29 cellular contexts compared by ENCODE assay signal in genomic region chr1:201589186-201589585, GRCh38.
"Had no signal": no experiment of that assay in that cellular context is flagged by ENCODE, and none has a peak within 500 bp of the region (broad histone marks: within the 10 kb centered on the region; RNA-seq: fewer than 3 reads in every experiment).

No MANE protein-coding gene starts in this region.

- H3K27ac ChIP-seq: stomach, suprapubic skin, testis, thoracic aorta, thyroid gland, tibial artery, tibial nerve, transverse colon, upper lobe of left lung, upper lobe of right lung, uterus, vagina had no signal

- H3K4me3 Mint-ChIP-seq: stimulated activated effector memory CD8-positive, alpha-beta T cell treated with anti-CD3 and anti-CD28 coated beads, Interleukin-12 subunit alpha, Interleukin-12 subunit beta, amount 100 ng/mL, for 72 hours; stimulated activated memory B cell treated with anti-CD40 and anti-IgM and Interleukin-4, amounts not matched to agents 10 μg/mL and 1 μg/mL and 100 μg/mL, for 72 hours; stimulated activated naive B cell treated with anti-CD40 and anti-IgM and Interleukin-4, amounts not matched to agents 10 μg/mL and 1 μg/mL and 100 μg/mL, for 72 hours; stimulated activated naive CD8-positive, alpha-beta T cell treated with anti-CD3 and anti-CD28 coated beads, Interleukin-15, amount 100 ng/mL, for 72 hours; stimulated activated naive CD8-positive, alpha-beta T cell treated with anti-CD3 and anti-CD28 coated beads, Interleukin-15, Interleukin-2, amounts not matched to agents 100 ng/mL and 50 ng/mL, for 24 hours; type B pancreatic cell had no signal

- DNase-seq: stimulated activated CD4-positive, alpha-beta T cell treated with anti-CD3 and anti-CD28 coated beads, Interleukin-2, amount 100 ng/mL, for 48 hours; stimulated activated CD4-positive, alpha-beta T cell treated with anti-CD3 and anti-CD28 coated beads, Interleukin-4, amount 100 ng/mL, for 1 hour; stimulated activated CD4-positive, alpha-beta T cell treated with anti-CD3 and anti-CD28 coated beads, Interleukin-4, amount 100 ng/mL, for 24 hours; stimulated activated CD4-positive, alpha-beta T cell treated with anti-CD3 and anti-CD28 coated beads, Interleukin-4, amount 100 ng/mL, for 4 hours; stimulated activated CD8-positive, alpha-beta memory T cell treated with anti-CD3 and anti-CD28 coated beads, Interleukin-4, amount 100 ng/mL, for 48 hours; stimulated activated naive B cell treated with anti-CD40 and anti-IgM and Interleukin-4, amounts not matched to agents 10 μg/mL and 1 μg/mL and 100 μg/mL, for 72 hours; stimulated activated naive CD4-positive, alpha-beta T cell; stimulated activated naive CD4-positive, alpha-beta T cell treated with Interleukin-2 at 50 U/mL for 16 hours; stimulated activated naive CD8-positive, alpha-beta T cell treated with anti-CD3 and anti-CD28 coated beads, Interleukin-15, amount 100 ng/mL, for 72 hours; stimulated activated naive CD8-positive, alpha-beta T cell treated with anti-CD3 and anti-CD28 coated beads, Interleukin-15, Interleukin-2, amounts not matched to agents 100 U/mL and 50 U/mL, for 24 hours; stomach; substantia nigra; testis; thyroid gland; transverse colon; trophoblast cell; upper lobe of left lung; uterus had no signal

- H3K9me3 ChIP-seq: stomach, suprapubic skin, testis, thoracic aorta, thyroid gland, tibial artery, tibial nerve, transverse colon, upper lobe of left lung, upper lobe of right lung, uterus, vagina had no signal

- H3K36me3 ChIP-seq: stomach, suprapubic skin, thyroid gland, transverse colon, upper lobe of right lung, uterus, vagina had no signal

- H3K4me3 ChIP-seq: stomach, suprapubic skin, testis, thoracic aorta, thyroid gland, tibial artery, tibial nerve, transverse colon, upper lobe of left lung, upper lobe of right lung, uterus, vagina had no signal

- H3K4me1 ChIP-seq: testis had no signal

- ATAC-seq: stimulated activated effector memory CD8-positive, alpha-beta T cell treated with anti-CD3 and anti-CD28 coated beads, Interleukin-12 subunit alpha, Interleukin-12 subunit beta, amount 100 ng/mL, for 72 hours; stimulated activated memory B cell treated with anti-CD40 and anti-IgM and Interleukin-4, amounts not matched to agents 10 μg/mL and 1 μg/mL and 100 μg/mL, for 72 hours; stimulated activated naive B cell treated with anti-CD40 and anti-IgM and Interleukin-4, amounts not matched to agents 10 μg/mL and 1 μg/mL and 100 μg/mL, for 72 hours; stimulated activated naive CD8-positive, alpha-beta T cell treated with anti-CD3 and anti-CD28 coated beads, Interleukin-15, amount 100 ng/mL, for 72 hours; stimulated activated naive CD8-positive, alpha-beta T cell treated with anti-CD3 and anti-CD28 coated beads, Interleukin-15, Interleukin-2, amounts not matched to agents 100 U/mL and 50 U/mL, for 24 hours; upper lobe of right lung had no signal

- H3K27ac Mint-ChIP-seq: stimulated activated effector memory CD8-positive, alpha-beta T cell treated with anti-CD3 and anti-CD28 coated beads, Interleukin-12 subunit alpha, Interleukin-12 subunit beta, amount 100 ng/mL, for 72 hours; stimulated activated memory B cell treated with anti-CD40 and anti-IgM and Interleukin-4, amounts not matched to agents 10 μg/mL and 1 μg/mL and 100 μg/mL, for 72 hours; stimulated activated naive B cell treated with anti-CD40 and anti-IgM and Interleukin-4, amounts not matched to agents 10 μg/mL and 1 μg/mL and 100 μg/mL, for 72 hours; stimulated activated naive CD8-positive, alpha-beta T cell treated with anti-CD3 and anti-CD28 coated beads, Interleukin-15, Interleukin-2, amounts not matched to agents 100 ng/mL and 50 ng/mL, for 24 hours; type B pancreatic cell had no signal

- H3K27me3 Mint-ChIP-seq: stimulated activated naive B cell treated with anti-CD40 and anti-IgM and Interleukin-4, amounts not matched to agents 10 μg/mL and 1 μg/mL and 100 μg/mL, for 72 hours had no signal

- H3K36me3 Mint-ChIP-seq: stimulated activated effector memory CD8-positive, alpha-beta T cell treated with anti-CD3 and anti-CD28 coated beads, Interleukin-12 subunit alpha, Interleukin-12 subunit beta, amount 100 ng/mL, for 72 hours; stimulated activated memory B cell treated with anti-CD40 and anti-IgM and Interleukin-4, amounts not matched to agents 10 μg/mL and 1 μg/mL and 100 μg/mL, for 72 hours; stimulated activated naive B cell treated with anti-CD40 and anti-IgM and Interleukin-4, amounts not matched to agents 10 μg/mL and 1 μg/mL and 100 μg/mL, for 72 hours had no signal

- H3K27me3 ChIP-seq: stomach, suprapubic skin, testis, thyroid gland, tibial artery, tibial nerve, transverse colon, upper lobe of left lung, upper lobe of right lung, uterus, vagina had no signal

- H3K9me3 Mint-ChIP-seq: stimulated activated effector memory CD8-positive, alpha-beta T cell treated with anti-CD3 and anti-CD28 coated beads, Interleukin-12 subunit alpha, Interleukin-12 subunit beta, amount 100 ng/mL, for 72 hours; stimulated activated naive B cell treated with anti-CD40 and anti-IgM and Interleukin-4, amounts not matched to agents 10 μg/mL and 1 μg/mL and 100 μg/mL, for 72 hours; stimulated activated naive CD8-positive, alpha-beta T cell treated with anti-CD3 and anti-CD28 coated beads, Interleukin-15, amount 100 ng/mL, for 72 hours; stimulated activated naive CD8-positive, alpha-beta T cell treated with anti-CD3 and anti-CD28 coated beads, Interleukin-15, Interleukin-2, amounts not matched to agents 100 ng/mL and 50 ng/mL, for 24 hours; type B pancreatic cell had no signal

- H3K4me1 Mint-ChIP-seq: stimulated activated effector memory CD8-positive, alpha-beta T cell treated with anti-CD3 and anti-CD28 coated beads, Interleukin-12 subunit alpha, Interleukin-12 subunit beta, amount 100 ng/mL, for 72 hours; stimulated activated memory B cell treated with anti-CD40 and anti-IgM and Interleukin-4, amounts not matched to agents 10 μg/mL and 1 μg/mL and 100 μg/mL, for 72 hours; stimulated activated naive CD8-positive, alpha-beta T cell treated with anti-CD3 and anti-CD28 coated beads, Interleukin-15, amount 100 ng/mL, for 72 hours had no signal

- FAIRE-seq: urothelium cell line had no signal
